ENCODE assay signal across 8 cellular contexts in genomic region chr16:29232160-29232705, GRCh38.
DNase-seq lines count a peak whose midpoint lies in the region; ATAC-seq and TF ChIP-seq lines count a peak whose summit lies in the region.
"Not testable (repeated sequence)": the region's sequence is repeated elsewhere in the genome, so short reads cannot be mapped to it uniquely, and the experiment has no call there.

No MANE protein-coding gene starts in this region.

- POLR2A ChIA-PET in IMR-90 (lab: Charles Lee; ENCODE audit: unreplicated experiment) = not testable (repeated sequence)

- TF ChIP-seq POLR2A in IMR-90 (IDR thresholded peaks at IDR 0.05; ENCODE audit: low read depth, low read length); sigmoid colon (IDR thresholded peaks at IDR 0.05); vagina (IDR thresholded peaks at IDR 0.05): not testable (repeated sequence)

- TF ChIP-seq RAD21 in IMR-90 (IDR thresholded peaks at IDR 0.05; ENCODE audit: low read length) = not testable (repeated sequence)

- H3K36me3 ChIP-seq in IMR-90 (ENCODE audit: control insufficient read depth, insufficient read depth, low read length); sigmoid colon; upper lobe of right lung; vagina: not testable (repeated sequence)

- peak overlapping the region; percentile 19; the same call in 1 of the 2 replicates for H2BK120ac ChIP-seq in IMR-90 (ENCODE audit: low read depth, low read length)

- DNase-seq in IMR-90 = not testable (repeated sequence)
- DNase-seq in activated CD8-positive, alpha-beta memory T cell treated with anti-CD3 and anti-CD28 coated beads for 24 hours = peak; percentile 49
- DNase-seq in activated effector memory CD4-positive, alpha-beta T cell treated with anti-CD3 and anti-CD28 coated beads, Interleukin-2, amount 50 U/mL, for 16 hours = peak; percentile 36
- DNase-seq in islet precursor cell = peak; percentile 30
- peak; percentile 53 for DNase-seq in mesenteric fat pad (ENCODE audit: low spot score)
- peak; percentile 45 for DNase-seq in sigmoid colon
- peak; percentile 40 for DNase-seq in upper lobe of right lung
- DNase-seq in vagina (ENCODE audit: extremely low spot score in 2 of 2) = peak; percentile 37 to 65

- not testable (repeated sequence) for H4K20me1 ChIP-seq in IMR-90 (ENCODE audit: insufficient read depth, low read length)

- H2BK5ac ChIP-seq in IMR-90 (ENCODE audit: low read depth, low read length, poor library complexity, severe bottlenecking) = not testable (repeated sequence)

- H3K4me1 ChIP-seq in IMR-90 (ENCODE audit: control insufficient read depth, insufficient read depth, low read length) = peaks cover 14% of the 10 kb centered on the region
- peaks cover 0 to 13% (median 4%) of the 10 kb centered on the region in 4 donors for H3K4me1 ChIP-seq in sigmoid colon
- H3K4me1 ChIP-seq in upper lobe of right lung = not testable (repeated sequence)
- H3K4me1 ChIP-seq in vagina = peaks cover 17% of the 10 kb centered on the region

- H2AK5ac ChIP-seq in IMR-90 (ENCODE audit: low read depth, low read length) = peak overlapping the region; percentile 70; the same call in 1 of the 2 replicates

- H3K14ac ChIP-seq in IMR-90 (replicated peaks; ENCODE audit: low read depth, low read length) = not testable (repeated sequence)

- not testable (repeated sequence) for H3K18ac ChIP-seq in IMR-90 (ENCODE audit: low read depth, low read length)

- not testable (repeated sequence) for BruUV-seq in IMR-90 (replicated peaks; lab: Mats Ljungman, UMichigan)

- H3K56ac ChIP-seq in IMR-90 (ENCODE audit: extremely low read depth, insufficient read depth, low read length) = not testable (repeated sequence)

- TF ChIP-seq EP300 in sigmoid colon (IDR thresholded peaks at IDR 0.05) = not testable (repeated sequence)

- not testable (repeated sequence) for H3K79me1 ChIP-seq in IMR-90 (ENCODE audit: low read depth in 1 of 2, low read length in 2 of 2)

- WGBS in IMR-90 (ENCODE audit: extremely low coverage in 2 of 2, insufficient read length in 1 of 2), 2 experiments = no CpG with 5 or more reads among the region's 10 CpGs
- 83 to 93% methylated on average over 10 of the region's 10 CpGs for WGBS in sigmoid colon, 2 donors

- not testable (repeated sequence) for H4K5ac ChIP-seq in IMR-90 (ENCODE audit: low read depth, low read length)

- H4K8ac ChIP-seq in IMR-90 (ENCODE audit: low read depth in 2 of 2, low read length in 2 of 2) = not testable (repeated sequence)

- ATAC-seq in IMR-90 (ENCODE audit: low read depth); upper lobe of right lung: not testable (repeated sequence)

- intact Hi-C loops in IMR-90 (cut with micrococcal nuclease); sigmoid colon (cut with DNase I); upper lobe of right lung (cut with DNase I); vagina (cut with DNase I): not testable (repeated sequence)

- H2BK15ac ChIP-seq in IMR-90 (ENCODE audit: low read depth, low read length) = peak overlapping the region; percentile 56; the same call in 1 of the 3 replicates

- H2AFZ ChIP-seq in IMR-90 (replicated peaks; ENCODE audit: low read length, poor library complexity) = not testable (repeated sequence)

- H3K23ac ChIP-seq in IMR-90 (ENCODE audit: low read depth, low read length) = not testable (repeated sequence)

- dilution Hi-C loops in IMR-90 (cut with HindIII; ENCODE audit: low sequenced_read_pairs, unreplicated experiment) = not testable (repeated sequence)

- CTCF ChIA-PET in IMR-90 (lab: Yijun Ruan, JAX) = not testable (repeated sequence)

- H2AK9ac ChIP-seq in IMR-90 (replicated peaks; ENCODE audit: low read depth, low read length, poor library complexity) = not testable (repeated sequence)

- H2BK20ac ChIP-seq in IMR-90 (ENCODE audit: low read depth, low read length) = 0 out of 2 replicates have a peak overlapping the region, but pooled peaks have one; percentile 49

- H3K9me1 ChIP-seq in IMR-90 (ENCODE audit: insufficient read depth, low read length) = not testable (repeated sequence)

- peak overlapping the region; percentile 55; the same call in 1 of the 2 replicates for H4K91ac ChIP-seq in IMR-90 (ENCODE audit: insufficient read depth, low read depth, low read length)

- peak overlapping the region; percentile 1; the same call in 1 of the 2 replicates for H3K4ac ChIP-seq in IMR-90 (ENCODE audit: low read depth, low read length)

- in situ Hi-C loops in IMR-90 (cut with MboI; ENCODE audit: low sequenced_read_pairs) = not testable (repeated sequence)

- not testable (repeated sequence) for H3K9me3 ChIP-seq in IMR-90 (ENCODE audit: control insufficient read depth, insufficient read depth, low read length); sigmoid colon; upper lobe of right lung; vagina

- H3K4me3 ChIP-seq in IMR-90 (ENCODE audit: insufficient read depth, low read depth, low read length); sigmoid colon; upper lobe of right lung; vagina: not testable (repeated sequence)

- not testable (repeated sequence) for H3K9ac ChIP-seq in IMR-90 (ENCODE audit: low read depth, low read length)

- not testable (repeated sequence) for H3K27ac ChIP-seq in IMR-90 (ENCODE audit: insufficient read depth, low read length); sigmoid colon; upper lobe of right lung
- peak overlapping the region; percentile 80 for H3K27ac ChIP-seq in vagina

- not testable (repeated sequence) for H3K4me2 ChIP-seq in IMR-90 (ENCODE audit: low read depth, low read length)

- not testable (repeated sequence) for TF ChIP-seq CTCF in IMR-90 (conservative IDR thresholded peaks at IDR 0.05; ENCODE audit: low read depth, low read length); sigmoid colon (IDR thresholded peaks at IDR 0.05); upper lobe of right lung (IDR thresholded peaks at IDR 0.05); vagina (IDR thresholded peaks at IDR 0.05)

- not testable (repeated sequence) for H3K27me3 ChIP-seq in IMR-90 (ENCODE audit: control insufficient read depth, insufficient read depth, low read length); sigmoid colon; upper lobe of right lung; vagina
